21 cellular contexts compared by ENCODE assay signal in genomic region chr1:162471290-162471853, GRCh38. TPM values are rescaled to one million over a fixed set of nuclear protein-coding genes. Genes with fewer than 3 reads are reported as not detected.
DNase-seq lines count a peak whose midpoint lies in the region; ATAC-seq, FAIRE-seq and TF ChIP-seq lines count a peak whose summit lies in the region.
"Had no signal": no experiment of that assay in that cellular context is flagged by ENCODE, and none has a peak within 500 bp of the region (broad histone marks: within the 10 kb centered on the region; RNA-seq: fewer than 3 reads in every experiment).

No MANE protein-coding gene starts in this region.

- no peak for TF ChIP-seq RAD21 in IMR-90 (IDR thresholded peaks at IDR 0.05; ENCODE audit: low read length)
- TF ChIP-seq RAD21 in H1 (IDR thresholded peaks at IDR 0.05 in 1 of 2, conservative IDR thresholded peaks at IDR 0.05 in 1 of 2; ENCODE audit: low read depth in 2 of 2, low read length in 2 of 2) = no peak

- no peak overlapping the region for H3K18ac ChIP-seq in IMR-90 (ENCODE audit: low read depth, low read length)
- H3K18ac ChIP-seq in H1 (ENCODE audit: extremely low read depth, low read length) = no peak overlapping the region

- H3K27ac ChIP-seq in GM23338 (ENCODE audit: low read depth) (no peak overlapping the region), IMR-90 (ENCODE audit: insufficient read depth, low read length) (no peak overlapping the region), H1 (ENCODE audit: low read depth, low read length) (no peak overlapping the region), iPS-20b (ENCODE audit: low read length) (no peak overlapping the region)
- H3K27ac ChIP-seq: RWPE1 had no signal

- TF ChIP-seq CTCF in GM23338 (conservative IDR thresholded peaks at IDR 0.05; ENCODE audit: low read depth in 2 of 2) (no peak), IMR-90 (conservative IDR thresholded peaks at IDR 0.05; ENCODE audit: low read depth, low read length) (no peak), H1 (IDR thresholded peaks at IDR 0.05; ENCODE audit: control extremely low read depth in 1 of 3, insufficient read depth in 1 of 3, low read depth in 1 of 3, low read length in 3 of 3) (no peak), MCF 10A (IDR thresholded peaks at IDR 0.05; ENCODE audit: unreplicated experiment) (no peak)

- H3K27ac Mint-ChIP-seq in GM23338 (peak overlapping the region; percentile 58), MCF 10A (ENCODE audit: low read depth, unreplicated experiment) (no peak overlapping the region)
- H3K27ac Mint-ChIP-seq: B cell; CD4-positive, alpha-beta memory T cell had no signal

- H3K56ac ChIP-seq in IMR-90 (ENCODE audit: extremely low read depth, insufficient read depth, low read length) (no peak overlapping the region), H1 (replicated peaks; ENCODE audit: insufficient read length, low read depth, low read length) (no peak overlapping the region)

- CTCF ChIA-PET in IMR-90 (lab: Yijun Ruan, JAX) = interaction anchor here (0.7 kb wide), 1 partner anchor 18 kb away, joined by 3 read pairs; no protein-coding TSS in a partner anchor
- CTCF ChIA-PET in H1 (lab: Charles Lee; ENCODE audit: partially characterized antibody) = interaction anchor here (0.7 to 1.4 kb wide), 3 partner anchors 11 to 116 kb away, joined by 3 read pairs; no protein-coding TSS in a partner anchor
- CTCF ChIA-PET in MCF 10A (lab: Yijun Ruan, JAX) = interaction anchor here (1.0 kb wide), 1 partner anchor 10 kb away, joined by 3 read pairs; no protein-coding TSS in a partner anchor

- DNase-seq in GM23338 (ENCODE audit: low spot score) (peak; percentile 84), IMR-90 (no peak), H1 (ENCODE audit: low read depth in 1 of 2, low spot score in 2 of 2) (no peak), MCF 10A (ENCODE audit: unreplicated experiment) (no peak), T-helper 1 cell (no peak)
- no peak for DNase-seq in stimulated activated CD8-positive, alpha-beta memory T cell treated with anti-CD3 and anti-CD28 coated beads, Interleukin-4, amount 100 ng/mL, for 48 hours
- DNase-seq: CD4-positive, alpha-beta memory T cell; DMS79; NCI-H1436 treated with DMSO at 0.1 percent for 48 hours; NCI-H2029 treated with DMSO at 0.1 percent for 48 hours; NCI-H226; NCI-H524 treated with DMSO at 0.1 percent for 48 hours; NK-92 treated with Interleukin-12 subunit alpha and Interleukin-12 subunit beta, amount 100 ng/mL, for 24 hours had no signal

- H4K20me1 ChIP-seq in GM23338 (replicated peaks; ENCODE audit: insufficient read depth) = no peaks in the 10 kb centered on the region
- no peaks in the 10 kb centered on the region for H4K20me1 ChIP-seq in IMR-90 (ENCODE audit: insufficient read depth, low read length)
- H4K20me1 ChIP-seq in H1 (replicated peaks in 1 of 2; ENCODE audit: control insufficient read depth in 1 of 2, insufficient read depth in 2 of 2, low read length in 2 of 2) = no peaks in the 10 kb centered on the region

- no peak overlapping the region for H3K9ac ChIP-seq in IMR-90 (ENCODE audit: low read depth, low read length)
- H3K9ac ChIP-seq in H1 (replicated peaks in 1 of 4; ENCODE audit: extremely low read depth in 1 of 4, low read depth in 3 of 4, low read length in 3 of 4) = no peak overlapping the region
- peak overlapping the region; percentile 14; the same call in 1 of the 2 replicates for H3K9ac ChIP-seq in iPS-20b (ENCODE audit: low read depth, low read length)

- H3K79me1 ChIP-seq in IMR-90 (ENCODE audit: low read depth in 1 of 2, low read length in 2 of 2) (no peaks in the 10 kb centered on the region), H1 (ENCODE audit: low read depth, low read length) (no peaks in the 10 kb centered on the region)

- dilution Hi-C loops in IMR-90 (cut with HindIII; ENCODE audit: low sequenced_read_pairs, unreplicated experiment) = no loop called here

- POLR2A ChIA-PET in IMR-90 (lab: Charles Lee; ENCODE audit: unreplicated experiment) = no interaction called here
- POLR2A ChIA-PET in H1 (lab: Charles Lee; ENCODE audit: partially characterized antibody) = no interaction called here
- POLR2A ChIA-PET in MCF 10A (lab: Yijun Ruan, JAX) = no interaction called here

- H2BK120ac ChIP-seq in IMR-90 (ENCODE audit: low read depth, low read length) (no peak overlapping the region), H1 (replicated peaks; ENCODE audit: low read depth, low read length) (no peak overlapping the region)

- H3K27me3 ChIP-seq in GM23338 (ENCODE audit: insufficient read depth) (no peaks in the 10 kb centered on the region), IMR-90 (ENCODE audit: control insufficient read depth, insufficient read depth, low read length) (peaks cover 4% of the 10 kb centered on the region; the same call in 1 of the 2 replicates), H1 (replicated peaks in 1 of 4; ENCODE audit: control insufficient read depth in 3 of 4, extremely low read depth in 1 of 4, insufficient read depth in 3 of 4, low read length in 3 of 4) (no peaks in the 10 kb centered on the region), iPS-20b (ENCODE audit: insufficient read depth, low read length) (no peaks in the 10 kb centered on the region)

- H3K36me3 Mint-ChIP-seq in GM23338 (ENCODE audit: low read depth) (peaks cover 3% of the 10 kb centered on the region; the same call in 2 of the 3 replicates), MCF 10A (ENCODE audit: insufficient read depth, unreplicated experiment) (peaks cover 4% of the 10 kb centered on the region)

- 8% methylated on average over 2 of the region's 6 CpGs; no CpG with 5 or more reads in 1 of the 2 experiments for WGBS in IMR-90 (ENCODE audit: extremely low coverage in 2 of 2, insufficient read length in 1 of 2), 2 experiments
- WGBS in H1 (ENCODE audit: extremely low coverage in 1 of 2, insufficient coverage in 1 of 2, insufficient read length in 1 of 2, insufficient replicate concordance in 2 of 2, low coverage in 1 of 2, low lambda C conversion rate in 2 of 2, missing lambda C conversion rate in 1 of 2), 2 experiments = 49% methylated on average over 6 of the region's 6 CpGs; no CpG with 5 or more reads in 1 of the 2 experiments

- H3K4me1 ChIP-seq in GM23338 (ENCODE audit: insufficient read depth) (peaks cover 7% of the 10 kb centered on the region), IMR-90 (ENCODE audit: control insufficient read depth, insufficient read depth, low read length) (no peaks in the 10 kb centered on the region), H1 (replicated peaks in 1 of 4; ENCODE audit: control insufficient read depth in 3 of 4, insufficient read depth in 4 of 4, low read length in 3 of 4) (peaks cover 0 to 8% (median 4%) of the 10 kb centered on the region in 4 experiments; a peak in 4 of 7 replicates), iPS-20b (ENCODE audit: insufficient read depth, low read length) (peaks cover 10% of the 10 kb centered on the region; the same call in 1 of the 2 replicates)

- no peak overlapping the region for H4K91ac ChIP-seq in IMR-90 (ENCODE audit: insufficient read depth, low read depth, low read length)
- no peak overlapping the region for H4K91ac ChIP-seq in H1 (replicated peaks; ENCODE audit: insufficient read length, low read length)

- FAIRE-seq in H1 (lab: Jason Lieb, UNC) = peak; percentile 79
- FAIRE-seq: G401.6 had no signal

- in situ Hi-C loops in IMR-90 (cut with MboI; ENCODE audit: low sequenced_read_pairs) = no loop called here

- H3K36me3 ChIP-seq in GM23338 (ENCODE audit: insufficient read depth) = no peaks in the 10 kb centered on the region
- H3K36me3 ChIP-seq in IMR-90 (ENCODE audit: control insufficient read depth, insufficient read depth, low read length) = no peaks in the 10 kb centered on the region
- no peaks in the 10 kb centered on the region for H3K36me3 ChIP-seq in H1 (ENCODE audit: control insufficient read depth in 2 of 4, insufficient read depth in 4 of 4, low read length in 3 of 4)
- no peaks in the 10 kb centered on the region for H3K36me3 ChIP-seq in iPS-20b (ENCODE audit: insufficient read depth, low read depth, low read length)

- peaks cover 17% of the 10 kb centered on the region; the same call in 2 of the 3 replicates for H3K4me1 Mint-ChIP-seq in GM23338
- H3K4me1 Mint-ChIP-seq in MCF 10A (ENCODE audit: insufficient read depth, unreplicated experiment) = peaks cover 7% of the 10 kb centered on the region
- H3K4me1 Mint-ChIP-seq: B cell, IgD-negative memory B cell had no signal

- H2AK5ac ChIP-seq in IMR-90 (ENCODE audit: low read depth, low read length) (no peak overlapping the region), H1 (ENCODE audit: low read depth, low read length) (no peak overlapping the region)

- no peaks in the 10 kb centered on the region for H3F3A ChIP-seq in GM23338 (replicated peaks; ENCODE audit: low read depth)

- H3K14ac ChIP-seq in IMR-90 (replicated peaks; ENCODE audit: low read depth, low read length) (no peak overlapping the region), H1 (ENCODE audit: insufficient read length) (no peak overlapping the region)

- no peaks in the 10 kb centered on the region for H3K9me2 ChIP-seq in GM23338 (ENCODE audit: insufficient read depth)

- H2BK20ac ChIP-seq in IMR-90 (ENCODE audit: low read depth, low read length) (no peak overlapping the region), H1 (ENCODE audit: low read length) (no peak overlapping the region)

- H2AK9ac ChIP-seq in IMR-90 (replicated peaks; ENCODE audit: low read depth, low read length, poor library complexity) = no peak overlapping the region

- H3K27me3 Mint-ChIP-seq in GM23338 (ENCODE audit: insufficient read depth, low read depth, poor library complexity) (peaks cover 8% of the 10 kb centered on the region), MCF 10A (ENCODE audit: insufficient read depth, unreplicated experiment) (peaks cover 16% of the 10 kb centered on the region)
- H3K27me3 Mint-ChIP-seq: IgD-negative memory B cell had no signal

- intact Hi-C loops in IMR-90 (cut with micrococcal nuclease) = no loop called here
- intact Hi-C loops in MCF 10A (cut with micrococcal nuclease) = no loop called here

- H3K4me2 ChIP-seq in GM23338 = no peak overlapping the region
- no peak overlapping the region for H3K4me2 ChIP-seq in IMR-90 (ENCODE audit: low read depth, low read length)
- H3K4me2 ChIP-seq in H1 (ENCODE audit: insufficient read depth in 1 of 2, low read depth in 2 of 2, low read length in 2 of 2) = peak overlapping the region; percentile 24 to 32; a peak in 3 of 4 replicates

- H3K4ac ChIP-seq in IMR-90 (ENCODE audit: low read depth, low read length) (no peak overlapping the region), H1 (replicated peaks; ENCODE audit: insufficient read length, low read depth, low read length) (no peak overlapping the region)

- no peak for TF ChIP-seq POLR2A in IMR-90 (IDR thresholded peaks at IDR 0.05; ENCODE audit: low read depth, low read length)
- no peak for TF ChIP-seq POLR2A in H1 (IDR thresholded peaks at IDR 0.05; ENCODE audit: control extremely low read depth in 1 of 2, low read depth in 2 of 2, low read length in 2 of 2)

- H3K9me1 ChIP-seq in IMR-90 (ENCODE audit: insufficient read depth, low read length) = no peaks in the 10 kb centered on the region

- ATAC-seq in GM23338 (peak; percentile 81), IMR-90 (ENCODE audit: low read depth) (no peak), HG02642 (IDR thresholded peaks at IDR 0.05; ENCODE audit: poor library complexity, unreplicated experiment) (no peak)

- H3K9me3 Mint-ChIP-seq in GM23338 = peaks cover 8% of the 10 kb centered on the region; the same call in 2 of the 3 replicates
- no peaks in the 10 kb centered on the region for H3K9me3 Mint-ChIP-seq in MCF 10A (ENCODE audit: unreplicated experiment)

- H2BK15ac ChIP-seq in IMR-90 (ENCODE audit: low read depth, low read length) (no peak overlapping the region), H1 (ENCODE audit: low read length) (no peak overlapping the region)

- no peak overlapping the region for H2BK12ac ChIP-seq in H1 (ENCODE audit: low read depth, low read length)

- H4K5ac ChIP-seq in IMR-90 (ENCODE audit: low read depth, low read length) = no peak overlapping the region
- H4K5ac ChIP-seq in H1 (ENCODE audit: insufficient read length, low read depth, low read length) = no peak overlapping the region

- peak overlapping the region; percentile 4; the same call in 1 of the 2 replicates for H2AFZ ChIP-seq in GM23338
- peak overlapping the region; percentile 14 for H2AFZ ChIP-seq in IMR-90 (replicated peaks; ENCODE audit: low read length, poor library complexity)
- no peak overlapping the region for H2AFZ ChIP-seq in H1 (ENCODE audit: low read length)

- no peaks in the 10 kb centered on the region for H3K23me2 ChIP-seq in H1 (ENCODE audit: low read depth, low read length)

- no peak overlapping the region for H3K23ac ChIP-seq in IMR-90 (ENCODE audit: low read depth, low read length)
- H3K23ac ChIP-seq in H1 (ENCODE audit: insufficient read length) = no peak overlapping the region

- peak in 1 of 2 experiments; percentile 72; a peak in 1 of 3 replicates for TF ChIP-seq EP300 in H1 (IDR thresholded peaks at IDR 0.05; ENCODE audit: borderline replicate concordance in 1 of 2, low read depth in 2 of 2, low read length in 2 of 2)

- peak overlapping the region; percentile 33; the same call in 2 of the 3 replicates for H3K4me3 Mint-ChIP-seq in GM23338
- no peak overlapping the region for H3K4me3 Mint-ChIP-seq in MCF 10A (ENCODE audit: unreplicated experiment)
- H3K4me3 Mint-ChIP-seq: B cell; CD4-positive, alpha-beta memory T cell; IgD-negative memory B cell had no signal

- no peak overlapping the region for H3K4me3 ChIP-seq in GM23338
- H3K4me3 ChIP-seq in IMR-90 (ENCODE audit: insufficient read depth, low read depth, low read length) = no peak overlapping the region
- peak overlapping the region in 1 of 4 experiments; percentile 11; a peak in 1 of 8 replicates for H3K4me3 ChIP-seq in H1 (ENCODE audit: extremely low read depth in 1 of 4, insufficient read depth in 2 of 4, low read depth in 3 of 4, low read length in 4 of 4)
- H3K4me3 ChIP-seq in iPS-20b (ENCODE audit: low read length) = peak overlapping the region; percentile 14; the same call in 1 of the 2 replicates

- H4K8ac ChIP-seq in IMR-90 (ENCODE audit: low read depth in 2 of 2, low read length in 2 of 2) (no peak overlapping the region), H1 (ENCODE audit: extremely low read depth, insufficient read depth, low read length) (no peak overlapping the region)

- no TSS peak for BruUV-seq in IMR-90 (replicated peaks; lab: Mats Ljungman, UMichigan)
- BruUV-seq in MCF 10A (replicated peaks; lab: Mats Ljungman, UMichigan) = no TSS peak

- H3K79me2 ChIP-seq in GM23338 (replicated peaks; ENCODE audit: insufficient read depth) = no peaks in the 10 kb centered on the region
- no peaks in the 10 kb centered on the region for H3K79me2 ChIP-seq in H1 (ENCODE audit: control insufficient read depth in 1 of 2, insufficient read depth in 2 of 2, low read length in 2 of 2)

- H3K9me3 ChIP-seq in IMR-90 (ENCODE audit: control insufficient read depth, insufficient read depth, low read length) (peaks cover 3% of the 10 kb centered on the region; the same call in 1 of the 2 replicates), H1 (ENCODE audit: insufficient read depth in 2 of 2, low read depth in 1 of 2, low read length in 1 of 2) (no peaks in the 10 kb centered on the region), iPS-20b (ENCODE audit: insufficient read depth, low read depth, low read length) (no peaks in the 10 kb centered on the region)

- no peak overlapping the region for H2BK5ac ChIP-seq in IMR-90 (ENCODE audit: low read depth, low read length, poor library complexity, severe bottlenecking)
- no peak overlapping the region for H2BK5ac ChIP-seq in H1 (ENCODE audit: low read depth, low read length)

RNA-seq across cellular contexts. Expression of gene UHMK1, which starts 26.2 kb away (rescaled TPM):
- total RNA-seq in GM23338 (2014; rRNA removed; shearing (Covaris generic)) = 28.3 and 30.2 TPM in 2 replicates
- polyA plus RNA-seq in GM23338 (2016; fragmentation: Nextera tagmentation; extraction: Ambion mirVana) (7.2 and 8.6 TPM in 2 replicates), IMR-90 (2012; rRNA removed) (10.2 and 15.6 TPM in 2 replicates), H1 (2011; rRNA removed) (3.1 and 4.6 TPM in 2 replicates)
- total RNA-seq in IMR-90 (2012; rRNA removed) (57.9 and 124 TPM in 2 replicates), MCF 10A (2022) (76.9 and 102 TPM in 2 replicates)
- polyA plus RNA-seq in IMR-90 (2012; cell fraction: cytosol; rRNA removed) = 1.9 and 3.0 TPM in 2 replicates
- 1.6 and 9.1 TPM in 2 replicates for polyA plus RNA-seq in IMR-90 (2012; cell fraction: nucleus; rRNA removed; ENCODE audit: low replicate concordance)
- total RNA-seq in H1 (2021; fragmentation: NEBNext Ultra II Directional; extraction: Animal tissue kit (Norgen Biotek cat#: 25700)) = 15.0 and 16.1 TPM in 2 replicates
- polyA plus RNA-seq in H1 (2011; cell fraction: cytosol; rRNA removed) = 6.6 TPM
- 3.2 TPM for polyA plus RNA-seq in H1 (2011; cell fraction: nucleus; rRNA removed)
- 3.0 to 8.9 TPM (median 4.7 TPM) in 4 replicates for polyA plus RNA-seq in H1 (2012, experiment 1 of 2)
- 0.80 TPM for polyA plus RNA-seq in H1 (2012, experiment 2 of 2)
- polyA plus RNA-seq in H1 (2013, experiment 1 of 2) = 8.4 TPM
- 7.5 TPM for polyA plus RNA-seq in H1 (2013, experiment 2 of 2)
- 15.9 and 21.7 TPM in 2 replicates for polyA minus RNA-seq in H1 (2011; rRNA and poly(A)+ RNA removed)
- 9.2 TPM for polyA minus RNA-seq in H1 (2011; cell fraction: cytosol; rRNA and poly(A)+ RNA removed)
- 18.5 TPM for polyA minus RNA-seq in H1 (2011; cell fraction: nucleus; rRNA and poly(A)+ RNA removed)

RNA-seq across cellular contexts. Expression of gene SH2D1B, which starts 59.4 kb away (rescaled TPM):
- not detected in 2 replicates for total RNA-seq in GM23338 (2014; rRNA removed; shearing (Covaris generic))
- polyA plus RNA-seq in GM23338 (2016; fragmentation: Nextera tagmentation; extraction: Ambion mirVana) (not detected in 2 replicates), IMR-90 (2012; rRNA removed) (0.03 TPM in 2 replicates), H1 (2011; rRNA removed) (not detected in 2 replicates)
- total RNA-seq in IMR-90 (2012; rRNA removed) (0.18 TPM in 1 of 2 replicates, not detected in the other), MCF 10A (2022) (not detected in 2 replicates)
- polyA plus RNA-seq in IMR-90 (2012; cell fraction: cytosol; rRNA removed) = 0.02 TPM in 1 of 2 replicates, not detected in the other
- polyA plus RNA-seq in IMR-90 (2012; cell fraction: nucleus; rRNA removed; ENCODE audit: low replicate concordance) = 0.06 TPM in 1 of 2 replicates, not detected in the other
- not detected in 2 replicates for total RNA-seq in H1 (2021; fragmentation: NEBNext Ultra II Directional; extraction: Animal tissue kit (Norgen Biotek cat#: 25700))
- not detected for polyA plus RNA-seq in H1 (2011; cell fraction: cytosol; rRNA removed)
- not detected for polyA plus RNA-seq in H1 (2011; cell fraction: nucleus; rRNA removed)
- polyA plus RNA-seq in H1 (2012, experiment 1 of 2) = not detected in 4 replicates
- polyA plus RNA-seq in H1 (2012, experiment 2 of 2) = not detected
- not detected for polyA plus RNA-seq in H1 (2013, experiment 1 of 2)
- not detected for polyA plus RNA-seq in H1 (2013, experiment 2 of 2)
- polyA minus RNA-seq in H1 (2011; rRNA and poly(A)+ RNA removed) = not detected in 2 replicates
- polyA minus RNA-seq in H1 (2011; cell fraction: cytosol; rRNA and poly(A)+ RNA removed) = not detected
- polyA minus RNA-seq in H1 (2011; cell fraction: nucleus; rRNA and poly(A)+ RNA removed) = not detected
- total RNA-seq: CD4-positive, alpha-beta memory T cell; HT-29 had no signal
- polyA plus RNA-seq: AG04450 had no signal

Comparison
In these comparisons a context has a peak if more than half of its experiments do, and no peak if none do; other contexts are left out.
1. H3K4me2 ChIP-seq: peak in H1 (2 of 2); none in GM23338 (single experiment) and IMR-90 (single experiment).